ENCODE assay signal across 25 cellular contexts in genomic region chr17:75103601-75104554, GRCh38. TPM values are rescaled to one million over a fixed set of nuclear protein-coding genes. Genes with fewer than 3 reads are reported as not detected.
DNase-seq lines count a peak whose midpoint lies in the region; ATAC-seq and TF ChIP-seq lines count a peak whose summit lies in the region.
"Had no signal": no experiment of that assay in that cellular context is flagged by ENCODE, and none has a peak within 500 bp of the region (broad histone marks: within the 10 kb centered on the region; RNA-seq: fewer than 3 reads in every experiment).

No MANE protein-coding gene starts in this region.

- H2AFZ ChIP-seq in PC-9, result no peak overlapping the region

- H3K4me2 ChIP-seq in PC-9 (no peak overlapping the region), mesendoderm (ENCODE audit: low read length) (no peak overlapping the region)
- H3K4me2 ChIP-seq: smooth muscle cell had no signal

- no peak overlapping the region for H3K18ac ChIP-seq in mesendoderm (ENCODE audit: low read length)

- H3K36me3 ChIP-seq in PC-9 (ENCODE audit: low read depth) (peaks cover 34% of the 10 kb centered on the region), mesendoderm (ENCODE audit: control insufficient read depth, insufficient read depth, low read length) (peaks cover 12% of the 10 kb centered on the region)
- H3K36me3 ChIP-seq: BE2C, prostate gland had no signal

- H3K79me1 ChIP-seq in mesendoderm (ENCODE audit: low read length), result no peaks in the 10 kb centered on the region

- no peaks in the 10 kb centered on the region for H3K27me3 ChIP-seq in PC-9 (ENCODE audit: insufficient read depth, low read depth)
- H3K27me3 ChIP-seq in mesendoderm (ENCODE audit: insufficient read depth, low read length, poor library complexity), result no peaks in the 10 kb centered on the region
- H3K27me3 ChIP-seq: BE2C, dorsolateral prefrontal cortex had no signal

- no peak overlapping the region for H3K9ac ChIP-seq in mesendoderm (ENCODE audit: low read length)

- H4K5ac ChIP-seq in mesendoderm (ENCODE audit: low read length), result no peak overlapping the region

- H3K56ac ChIP-seq in mesendoderm (ENCODE audit: low read length), result peak overlapping the region; percentile 5

- POLR2A ChIA-PET in PC-9 (lab: Charles Lee; ENCODE audit: unreplicated experiment), result interaction anchor here (0.6 to 0.7 kb wide), 3 partner anchors 41 to 354 kb away, joined by 5 to 9 read pairs (median 6); no protein-coding TSS in a partner anchor

- H2BK5ac ChIP-seq in mesendoderm (ENCODE audit: low read length), result no peak overlapping the region

- no peak overlapping the region for H2AK5ac ChIP-seq in mesendoderm (ENCODE audit: low read length)

- H3K4me3 ChIP-seq in PC-9 (no peak overlapping the region), mesendoderm (ENCODE audit: low read length) (no peak overlapping the region)
- H3K4me3 ChIP-seq: dorsolateral prefrontal cortex, prostate gland, smooth muscle cell had no signal

- peaks cover 7% of the 10 kb centered on the region; the same call in 1 of the 2 replicates for H3K79me2 ChIP-seq in PC-9 (ENCODE audit: low read depth)
- H3K79me2 ChIP-seq in mesendoderm (ENCODE audit: control insufficient read depth, insufficient read depth, low read length), result no peaks in the 10 kb centered on the region

- no peak overlapping the region for H2BK120ac ChIP-seq in mesendoderm (ENCODE audit: low read depth, low read length)

- WGBS in mesendoderm (ENCODE audit: extremely low coverage, insufficient coverage, low lambda C conversion rate), result no CpG with 5 or more reads among the region's 14 CpGs

- H3K27ac ChIP-seq in PC-9, result 0 out of 2 replicates have a peak overlapping the region, but pooled peaks have one; percentile 6
- no peak overlapping the region for H3K27ac ChIP-seq in mesendoderm (ENCODE audit: low read depth, low read length)
- H3K27ac ChIP-seq: 22Rv1 had no signal

- no TSS peak for BruUV-seq in PC-9 (replicated peaks; lab: Mats Ljungman, UMichigan)

- CTCF ChIA-PET in PC-9 (lab: Charles Lee), result interaction anchor here (0.5 kb wide), 1 partner anchor 138 kb away, joined by 17 read pairs; no protein-coding TSS in a partner anchor

- no peak overlapping the region for H2BK15ac ChIP-seq in mesendoderm (replicated peaks; ENCODE audit: low read depth)

- no peaks in the 10 kb centered on the region for H3K9me2 ChIP-seq in PC-9 (ENCODE audit: insufficient read depth)

- no peak overlapping the region for H4K8ac ChIP-seq in mesendoderm (ENCODE audit: low read depth, low read length)

- H3F3A ChIP-seq in PC-9 (ENCODE audit: insufficient read depth, low read depth), result peaks cover 72% of the 10 kb centered on the region

- TF ChIP-seq CTCF in PC-9 (conservative IDR thresholded peaks at IDR 0.05), result no peak

- intact Hi-C loops in PC-9 (cut with micrococcal nuclease; ENCODE audit: unreplicated experiment), result no loop called here

- peaks cover 8% of the 10 kb centered on the region for H4K20me1 ChIP-seq in PC-9 (ENCODE audit: insufficient read depth)

- H3K4me1 ChIP-seq in PC-9 (replicated peaks; ENCODE audit: insufficient read depth) (0 out of 2 replicates have a peak, but pooled peaks cover 6% of the 10 kb centered on the region), mesendoderm (ENCODE audit: control insufficient read depth, low read depth, low read length) (peaks cover 4% of the 10 kb centered on the region)
- H3K4me1 ChIP-seq: BE2C, prostate gland had no signal

- no peak for ATAC-seq in HG03439 (IDR thresholded peaks at IDR 0.05; ENCODE audit: unreplicated experiment)
- ATAC-seq: T-cell had no signal

- no peak overlapping the region for H3K4ac ChIP-seq in mesendoderm (ENCODE audit: low read depth, low read length)

- peak; percentile 37 for DNase-seq in DMS 273 (lab: John Stamatoyannopoulos, UW; ENCODE audit: unreplicated experiment)
- no peak for DNase-seq in DMS 273 treated with DMSO at 0.1 percent for 48 hours (lab: John Stamatoyannopoulos, UW)
- no peak for DNase-seq in PC-9
- DNase-seq in mesendoderm, result no peak
- DNase-seq in DMS114 treated with DMSO at 0.1 percent for 48 hours (lab: John Stamatoyannopoulos, UW; ENCODE audit: unreplicated experiment), result no peak
- DNase-seq: activated CD4-positive, alpha-beta T cell treated with anti-CD3 and anti-CD28 coated beads, Interleukin-2, amount 10 ng/mL, durations not matched to agents 7 days and 5 days; activated CD8-positive, alpha-beta memory T cell treated with anti-CD3 and anti-CD28 coated beads, Interleukin-2, amount 50 U/mL, for 48 hours; BE2C; central memory CD4-positive, alpha-beta T cell; dorsolateral prefrontal cortex; erythroblast; foreskin melanocyte; GDM1; midbrain; NCI-H1105 treated with DMSO at 0.1 percent for 48 hours; NCI-H2081 treated with DMSO at 0.1 percent for 48 hours; NCI-H524; stimulated activated CD4-positive, alpha-beta T cell treated with anti-CD3 and anti-CD28 coated beads, Interleukin-4, amount 100 ng/mL, for 24 hours; T-cell had no signal

- no peak overlapping the region for H3K23ac ChIP-seq in mesendoderm (ENCODE audit: low read length)

- no peaks in the 10 kb centered on the region for H3K9me3 ChIP-seq in PC-9 (ENCODE audit: insufficient read depth, low read depth)
- H3K9me3 ChIP-seq: BE2C, prostate gland had no signal

RNA-seq across cellular contexts. Expression of gene ARMC7, which starts 5.9 kb away (rescaled TPM):
- 19.2 and 20.5 TPM in 2 replicates for total RNA-seq in PC-9 (2021)
- polyA plus RNA-seq in mesendoderm (2013, experiment 1 of 2), result 14.7 TPM
- 14.5 TPM for polyA plus RNA-seq in mesendoderm (2013, experiment 2 of 2)

RNA-seq across cellular contexts. Expression of gene SLC16A5, which starts 16.1 kb away (rescaled TPM):
- 70.2 and 88.5 TPM in 2 replicates for total RNA-seq in PC-9 (2021)
- 14.5 TPM for polyA plus RNA-seq in mesendoderm (2013, experiment 1 of 2)
- polyA plus RNA-seq in mesendoderm (2013, experiment 2 of 2), result 13.3 TPM
- total RNA-seq: H4 had no signal
- polyA plus RNA-seq: neural cell had no signal

RNA-seq across cellular contexts. Expression of gene NT5C, which starts 27.7 kb away (rescaled TPM):
- total RNA-seq in PC-9 (2021), result 38.6 and 52.3 TPM in 2 replicates
- 52.7 TPM for polyA plus RNA-seq in mesendoderm (2013, experiment 1 of 2)
- polyA plus RNA-seq in mesendoderm (2013, experiment 2 of 2), result 50.6 TPM

RNA-seq across cellular contexts. Expression of gene JPT1, which starts 50.4 kb away (rescaled TPM):
- total RNA-seq in PC-9 (2021), result 250 and 277 TPM in 2 replicates
- 721 TPM for polyA plus RNA-seq in mesendoderm (2013, experiment 1 of 2)
- 717 TPM for polyA plus RNA-seq in mesendoderm (2013, experiment 2 of 2)

RNA-seq across cellular contexts. Expression of gene KCTD2, which starts 56.9 kb away (rescaled TPM):
- total RNA-seq in PC-9 (2021), result 18.4 and 18.6 TPM in 2 replicates
- 39.4 TPM for polyA plus RNA-seq in mesendoderm (2013, experiment 1 of 2)
- 37.9 TPM for polyA plus RNA-seq in mesendoderm (2013, experiment 2 of 2)
